8 cellular contexts compared by ENCODE assay signal in the genomic region with DNA sequence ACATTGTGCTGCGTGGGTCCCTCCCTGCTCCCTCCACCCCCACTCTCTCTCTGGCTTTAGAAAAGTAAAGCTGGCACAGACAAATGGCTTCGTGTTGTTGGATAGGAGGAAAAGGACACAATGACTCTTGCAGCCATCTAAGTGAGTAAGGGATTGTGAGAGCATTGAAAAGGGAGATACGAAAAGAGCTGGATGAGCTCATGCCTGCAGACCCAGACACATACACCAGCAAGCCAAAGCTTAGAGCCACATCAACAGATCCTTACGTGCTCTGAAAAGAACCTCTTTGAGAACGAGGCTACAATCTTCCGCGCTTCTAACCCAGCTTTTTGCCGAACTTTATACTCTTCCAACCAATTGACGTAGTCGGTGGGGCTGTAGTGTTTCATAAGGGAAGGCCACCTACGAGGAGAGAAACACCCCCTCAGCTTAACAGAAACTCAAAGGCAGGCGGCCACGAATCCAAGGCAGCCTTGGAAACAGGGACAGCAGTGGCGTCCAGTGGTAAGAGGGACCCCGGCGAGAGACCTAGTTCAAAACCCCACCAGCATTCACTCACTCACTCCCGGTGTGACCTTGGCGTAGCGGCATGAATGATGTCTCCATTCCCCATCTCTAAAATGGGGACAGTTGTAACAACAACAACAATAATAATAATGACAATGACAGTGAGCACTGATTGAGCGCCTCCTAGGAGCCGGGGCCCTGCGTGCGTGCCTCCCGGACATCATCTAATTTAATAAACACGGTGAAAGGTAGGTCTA. TPM values are rescaled to one million over a fixed set of nuclear protein-coding genes. Genes with fewer than 3 reads are reported as not detected.
A peak's percentile ranks its signal among the peaks of the same experiment; 100 is the strongest.
DNase-seq lines count a peak whose midpoint lies in the region; ATAC-seq, FAIRE-seq and TF ChIP-seq lines count a peak whose summit lies in the region.

No MANE protein-coding gene starts in this region.

- ATAC-seq in HG03060 (IDR thresholded peaks at IDR 0.05; ENCODE audit: low read depth, unreplicated experiment) (peak; percentile 21), K562 (no peak), GM19324 (IDR thresholded peaks at IDR 0.05; ENCODE audit: low FRiP score, unreplicated experiment) (no peak)

- H4K20me1 ChIP-seq in K562 (replicated peaks; ENCODE audit: control insufficient read depth, insufficient read depth, low read length) = no peaks in the 10 kb centered on the region

- H3K79me2 ChIP-seq in K562 (ENCODE audit: control insufficient read depth, insufficient read depth, low read length) = peaks cover 10% of the 10 kb centered on the region; the same call in 2 of the 3 replicates

- DNase-seq in AG10803 (ENCODE audit: low read depth) (peak; percentile 49), K562 (ENCODE audit: extremely low read depth in 1 of 4, low spot score in 3 of 4) (no peak), sigmoid colon (no peak), DMS79 (lab: John Stamatoyannopoulos, UW) (no peak), COR-L47 (lab: John Stamatoyannopoulos, UW) (no peak)

- peaks cover 6% of the 10 kb centered on the region for H3K9me3 ChIP-seq in K562 (replicated peaks; ENCODE audit: control insufficient read depth, insufficient read depth, low read depth, low read length)
- no peaks in the 10 kb centered on the region; the same call in 1 of the 2 replicates for H3K9me3 ChIP-seq in iPS-20b (ENCODE audit: insufficient read depth, low read depth, low read length)
- no peaks in the 10 kb centered on the region for H3K9me3 ChIP-seq in sigmoid colon

- peaks cover 6% of the 10 kb centered on the region for H3K9me1 ChIP-seq in K562 (ENCODE audit: control insufficient read depth, insufficient read depth, low read length)

- H3K4me3 ChIP-seq in AG10803 (ENCODE audit: low read length) = peak overlapping the region; percentile 89
- H3K4me3 ChIP-seq in K562 = peak overlapping the region; percentile 76
- peak overlapping the region; percentile 99 for H3K4me3 ChIP-seq in iPS-20b (ENCODE audit: low read length)
- peak overlapping the region; percentile 75 to 92 (median 82) for H3K4me3 ChIP-seq in sigmoid colon

- peak overlapping the region in 1 of 2 experiments; percentile 99; a peak in 3 of 4 replicates for H3K9ac ChIP-seq in K562 (ENCODE audit: insufficient read depth in 1 of 2, low read depth in 2 of 2, low read length in 2 of 2)
- H3K9ac ChIP-seq in iPS-20b (ENCODE audit: low read depth, low read length) = peak overlapping the region; percentile 89

- CTCF ChIA-PET in K562 (lab: Yijun Ruan, JAX; ENCODE audit: low intra/inter-chr PET ratio) = no interaction called here

- in situ Hi-C loops in K562 (cut with MboI) = no loop called here

- TF ChIP-seq RAD21 in K562 (CRISPR knock-in tag; conservative IDR thresholded peaks at IDR 0.05 in 1 of 2, IDR thresholded peaks at IDR 0.05 in 1 of 2) = no peak

- H3K4me1 ChIP-seq in K562 (replicated peaks in 1 of 2; ENCODE audit: control insufficient read depth in 2 of 2, insufficient read depth in 2 of 2, low read length in 2 of 2) (peaks cover 6 to 18% of the 10 kb centered on the region in 2 experiments; a peak in 3 of 5 replicates), iPS-20b (ENCODE audit: insufficient read depth, low read length) (peaks cover 12% of the 10 kb centered on the region; the same call in 1 of the 2 replicates), sigmoid colon (peaks cover 0 to 18% (median 16%) of the 10 kb centered on the region in 4 donors)

- TSS peak; percentile 57 for BruUV-seq in K562 (replicated peaks; lab: Mats Ljungman, UMichigan)

- peaks cover 5 to 11% of the 10 kb centered on the region in 2 experiments; a peak in 2 of 5 replicates for H3K27me3 ChIP-seq in K562 (ENCODE audit: control insufficient read depth in 2 of 2, insufficient read depth in 2 of 2, low read length in 2 of 2)
- no peaks in the 10 kb centered on the region; the same call in 1 of the 2 replicates for H3K27me3 ChIP-seq in iPS-20b (ENCODE audit: insufficient read depth, low read length)
- no peaks in the 10 kb centered on the region for H3K27me3 ChIP-seq in sigmoid colon

- peaks cover 27% of the 10 kb centered on the region; the same call in 2 of the 3 replicates for H3K36me3 ChIP-seq in K562 (ENCODE audit: control insufficient read depth, insufficient read depth, low read length)
- peaks cover 36% of the 10 kb centered on the region for H3K36me3 ChIP-seq in iPS-20b (ENCODE audit: insufficient read depth, low read depth, low read length)
- peaks cover 0 to 28% (median 4%) of the 10 kb centered on the region in 4 donors for H3K36me3 ChIP-seq in sigmoid colon

- no peak for TF ChIP-seq EP300 in K562 (IDR thresholded peaks at IDR 0.05; ENCODE audit: low read length)
- no peak for TF ChIP-seq EP300 in sigmoid colon (IDR thresholded peaks at IDR 0.05)

- POLR2A ChIA-PET in K562 (lab: Yijun Ruan, JAX) = interaction anchor here (0.7 to 1.2 kb wide), 2 partner anchors 11 to 1588 kb away, joined by 3 to 5 read pairs; no protein-coding TSS in a partner anchor

- H3K27ac ChIP-seq in K562 (ENCODE audit: extremely low read depth, low read depth, low read length) = no peak overlapping the region
- H3K27ac ChIP-seq in iPS-20b (ENCODE audit: low read length) = no peak overlapping the region
- H3K27ac ChIP-seq in sigmoid colon = peak overlapping the region; percentile 77 to 84 (median 81)

- no peak for TF ChIP-seq POLR2A in K562 (conservative IDR thresholded peaks at IDR 0.05)
- TF ChIP-seq POLR2A in sigmoid colon (IDR thresholded peaks at IDR 0.05) = no peak

- H2AFZ ChIP-seq in K562 (ENCODE audit: low read depth, low read length) = peak overlapping the region; percentile 63

- no peak for TF ChIP-seq CTCF in AG10803 (conservative IDR thresholded peaks at IDR 0.05; ENCODE audit: low read length)
- TF ChIP-seq CTCF in K562 (IDR thresholded peaks at IDR 0.05 in 2 of 3, conservative IDR thresholded peaks at IDR 0.05 in 1 of 3; ENCODE audit: insufficient read depth in 2 of 3, low read depth in 1 of 3, low read length in 3 of 3) = no peak
- no peak for TF ChIP-seq CTCF in sigmoid colon (IDR thresholded peaks at IDR 0.05)

- intact Hi-C loops in K562 (cut with micrococcal nuclease) (no loop called here), sigmoid colon (cut with DNase I) (no loop called here)

- H3K4me2 ChIP-seq in K562 (ENCODE audit: insufficient read depth, low read length) = peak overlapping the region; percentile 88

- no peak for FAIRE-seq in K562 (lab: Jason Lieb, UNC)

- 61% methylated on average over 24 of the region's 25 CpGs for WGBS in K562 (ENCODE audit: insufficient coverage, low coverage, missing lambda C conversion rate)
- 50 to 59% methylated on average over 25 of the region's 25 CpGs for WGBS in sigmoid colon, 2 donors

TF ChIP-seq in K562, 482 proteins besides CTCF, POLR2A, EP300 and RAD21 (continues in another document):
- no peak for TF ChIP-seq MNT (conservative IDR thresholded peaks at IDR 0.05)
- no peak for TF ChIP-seq NR1H2 (CRISPR knock-in tag; IDR thresholded peaks at IDR 0.05)

RNA-seq across cellular contexts. Expression of gene FBXO21, which starts 1.1 kb away (rescaled TPM):
- 15.2 and 18.4 TPM in 2 replicates for total RNA-seq in K562 (2011; cell fraction: chromatin; rRNA removed; ENCODE audit: low replicate concordance)
- total RNA-seq in K562 (2011; cell fraction: nucleolus; rRNA removed) = 13.4 and 17.0 TPM in 2 replicates
- 11.4 and 15.2 TPM in 2 replicates for total RNA-seq in K562 (2011; cell fraction: nucleoplasm; rRNA removed)
- total RNA-seq in K562 (2014; rRNA removed) (35.4 and 50.9 TPM in 2 replicates), K562 (2014; rRNA removed; fragmentation: Illumina TruSeq; extraction: Trizol) (9.1 and 10.1 TPM in 2 replicates), K562 (2015; rRNA removed; fragmentation: Illumina TruSeq; extraction: Trizol) (8.3 and 8.6 TPM in 2 replicates), K562 (2021) (13.4 and 13.8 TPM in 2 replicates), sigmoid colon (100 to 1,000 TPM in 2 of 4 donors, 10 to 100 TPM in 2; 40.7 to 134 (median 97.2) TPM)
- polyA plus RNA-seq in K562 (2011; rRNA removed) (5.9 and 11.2 TPM in 2 replicates), K562 (2014; fragmentation: Illumina TruSeq; extraction: Trizol) (7.1 and 7.4 TPM in 2 replicates), K562 (2014; fragmentation: Nextera tagmentation; extraction: Ambion mirVana) (1 to 10 TPM; 3.0 to 4.0 TPM), K562 (2014; rRNA removed) (15.2 and 16.3 TPM in 2 replicates), sigmoid colon (10 to 100 TPM in 1 of 3 donors, 1 to 10 TPM in 2; 6.6 to 14.5 (median 7.9) TPM)
- 12.2 and 43.9 TPM in 2 replicates for polyA plus RNA-seq in K562 (2011; cell fraction: cytosol; rRNA removed)
- polyA plus RNA-seq in K562 (2011; cell fraction: nucleus; rRNA removed) = 6.3 and 22.4 TPM in 2 replicates
- polyA plus RNA-seq in K562 (2012) = 7.1 and 10.5 TPM in 2 replicates
- 14.2 and 15.8 TPM in 2 replicates for polyA minus RNA-seq in K562 (2011; rRNA and poly(A)+ RNA removed)
- 12.2 and 17.8 TPM in 2 replicates for polyA minus RNA-seq in K562 (2011; cell fraction: cytosol; rRNA and poly(A)+ RNA removed)
- polyA minus RNA-seq in K562 (2011; cell fraction: nucleus; rRNA and poly(A)+ RNA removed) = 2.6 and 12.0 TPM in 2 replicates

Comparison
In these comparisons a context has a peak if more than half of its experiments do, and no peak if none do; other contexts are left out.
1. H3K27ac ChIP-seq: peak in sigmoid colon (4 of 4); none in K562 (single experiment) and iPS-20b (single experiment).
2. Peak in every context shown above with its lines, with median percentiles within 50 percentile points of each other: H3K4me3 ChIP-seq.